Comparison of ENCODE assay signal across 8 cellular contexts in the genomic region with DNA sequence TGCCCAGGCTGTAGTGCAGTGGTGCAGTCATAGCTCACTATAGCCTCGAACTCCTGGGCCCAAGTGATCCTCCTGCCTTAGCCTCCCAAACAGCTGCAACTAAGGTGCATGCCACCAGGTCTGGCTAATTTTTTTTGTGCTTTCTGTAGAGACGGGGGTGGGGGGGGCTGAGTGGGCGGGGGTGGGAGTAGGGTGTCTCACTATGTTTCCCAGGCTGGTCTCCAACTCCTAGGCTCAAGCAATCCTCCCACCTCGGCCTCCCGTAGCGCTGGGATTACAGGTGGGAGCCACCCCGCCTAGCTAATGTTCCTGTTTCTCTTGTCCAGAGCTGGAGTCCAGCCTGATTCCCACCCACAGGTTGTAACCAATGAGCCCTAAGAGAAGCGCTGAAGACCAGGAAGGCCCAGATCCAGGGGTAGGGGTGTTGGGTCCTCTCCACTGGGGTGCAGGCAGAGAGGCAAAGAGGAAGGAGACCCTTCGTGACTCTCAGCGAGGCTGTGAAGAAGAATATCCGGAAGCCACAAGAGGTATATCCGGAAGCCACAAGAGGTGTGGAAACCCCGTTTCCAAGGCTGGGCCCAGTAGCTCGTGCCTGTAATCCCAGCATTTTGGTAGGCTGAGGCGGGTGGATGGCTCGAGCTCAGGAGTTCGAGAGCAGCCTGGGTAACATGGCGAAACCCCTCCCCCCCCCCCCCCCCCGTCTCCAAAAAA. TPM values are rescaled to one million over a fixed set of nuclear protein-coding genes. Genes with fewer than 3 reads are reported as not detected.
DNase-seq lines count a peak whose midpoint lies in the region; ATAC-seq and TF ChIP-seq lines count a peak whose summit lies in the region.

No MANE protein-coding gene starts in this region.

- no peak overlapping the region for H4K91ac ChIP-seq in H9 (ENCODE audit: insufficient read length, low read depth, low read length)

- H3K18ac ChIP-seq in H9 (ENCODE audit: insufficient read length, low read depth, low read length) = peak overlapping the region; percentile 97

- H3K4me3 ChIP-seq in PC-9 (peak overlapping the region; percentile 48), right cardiac atrium (ENCODE audit: low read length) (peak overlapping the region; percentile 23)

- DNase-seq in H9 = no peak
- peak; percentile 47 to 53 for DNase-seq in PC-9
- peak; percentile 35 for DNase-seq in activated gamma-delta T cell treated with anti-CD3 and anti-CD28 coated beads, Interleukin-2, amount 50 U/mL, for 16 hours (ENCODE audit: low read depth)
- DNase-seq in right cardiac atrium = peak in 2 of 3 donors; percentile 50 to 53
- DNase-seq in stimulated activated CD4-positive, alpha-beta T cell treated with anti-CD3 and anti-CD28 coated beads, Interleukin-12 subunit alpha, Interleukin-12 subunit beta, amount 100 ng/mL, for 4 hours = peak; percentile 16
- DNase-seq in NCI-H2171 (lab: John Stamatoyannopoulos, UW) = no peak
- no peak for DNase-seq in NCI-H345 (lab: John Stamatoyannopoulos, UW)

- H3K14ac ChIP-seq in H9 (ENCODE audit: insufficient read depth, low read length) = peak overlapping the region; percentile 96; the same call in 1 of the 2 replicates

- no peak overlapping the region for H4K5ac ChIP-seq in H9 (ENCODE audit: insufficient read length, low read depth, low read length)

- H2BK20ac ChIP-seq in H9 (ENCODE audit: low read depth, low read length, poor library complexity, severe bottlenecking) = no peak overlapping the region

- WGBS in H9 (ENCODE audit: extremely low coverage, insufficient read length, low lambda C conversion rate) = no CpG with 5 or more reads among the region's 19 CpGs
- 58% methylated on average over 19 of the region's 19 CpGs for WGBS in right cardiac atrium

- H2AFZ ChIP-seq in H9 (ENCODE audit: low read length) (no peak overlapping the region), PC-9 (peak overlapping the region; percentile 77)

- H3K27me3 ChIP-seq in H9 (ENCODE audit: insufficient read depth, low read length) (no peaks in the 10 kb centered on the region), PC-9 (ENCODE audit: insufficient read depth, low read depth) (no peaks in the 10 kb centered on the region), right cardiac atrium (ENCODE audit: control insufficient read depth, insufficient read depth) (no peaks in the 10 kb centered on the region)

- H3K9me3 ChIP-seq in H9 (ENCODE audit: control insufficient read depth, low read depth, low read length) (no peaks in the 10 kb centered on the region), PC-9 (ENCODE audit: insufficient read depth, low read depth) (no peaks in the 10 kb centered on the region), right cardiac atrium (ENCODE audit: control insufficient read depth, low read length) (no peaks in the 10 kb centered on the region)

- no peak overlapping the region for H3K4ac ChIP-seq in H9 (ENCODE audit: low read depth, low read length)

- no peak overlapping the region for H2BK5ac ChIP-seq in H9 (ENCODE audit: insufficient read length, low read length)

- H3K4me3 Mint-ChIP-seq in H9 = peak overlapping the region; percentile 62 to 75

- H4K20me1 ChIP-seq in H9 (ENCODE audit: control insufficient read depth, insufficient read depth, insufficient read length) (no peaks in the 10 kb centered on the region), PC-9 (ENCODE audit: insufficient read depth) (no peaks in the 10 kb centered on the region; the same call in 1 of the 2 replicates)

- TF ChIP-seq CTCF in H9 (conservative IDR thresholded peaks at IDR 0.05) = no peak
- TF ChIP-seq CTCF in PC-9 (conservative IDR thresholded peaks at IDR 0.05) = no peak

- H3T11ph ChIP-seq in H9 (ENCODE audit: low read length) = no peak overlapping the region

- no peaks in the 10 kb centered on the region for H3K9me2 ChIP-seq in PC-9 (ENCODE audit: insufficient read depth)

- H2BK120ac ChIP-seq in H9 (ENCODE audit: low read depth, low read length, poor library complexity, severe bottlenecking) = no peak overlapping the region

- H3F3A ChIP-seq in PC-9 (ENCODE audit: insufficient read depth, low read depth) = peaks cover 27% of the 10 kb centered on the region

- no peak overlapping the region for H3K56ac ChIP-seq in H9 (ENCODE audit: insufficient read length, low read depth, low read length)

- H3K9me3 Mint-ChIP-seq in H9 = no peaks in the 10 kb centered on the region

- no peak overlapping the region for H2AK5ac ChIP-seq in H9 (ENCODE audit: insufficient read length, low read length)

- H3K4me2 ChIP-seq in H9 (ENCODE audit: insufficient read depth, insufficient read length, low read length) (peak overlapping the region; percentile 59), PC-9 (peak overlapping the region; percentile 81)

- H3K79me2 ChIP-seq in H9 (ENCODE audit: insufficient read depth, low read length) (no peaks in the 10 kb centered on the region), PC-9 (ENCODE audit: low read depth) (0 out of 2 replicates have a peak, but pooled peaks cover 5% of the 10 kb centered on the region)

- intact Hi-C loops in PC-9 (cut with micrococcal nuclease; ENCODE audit: unreplicated experiment) = loop anchor here (1.0 kb wide), 1 partner anchor 9 kb away; no protein-coding TSS in a partner anchor
- intact Hi-C loops in right cardiac atrium (cut with DNase I) = no loop called here

- H3K27ac Mint-ChIP-seq in H9 = peak overlapping the region; percentile 49 to 96 (median 72); a peak in 4 of 7 replicates

- H3K9ac ChIP-seq in H9 (ENCODE audit: extremely low read depth, insufficient read length, low read length) = peak overlapping the region; percentile 76

- POLR2A ChIA-PET in PC-9 (lab: Charles Lee; ENCODE audit: unreplicated experiment) = interaction anchor here (0.5 to 1.2 kb wide), 6 partner anchors 9 to 921 kb away, joined by 3 to 11 read pairs (median 6); no protein-coding TSS in a partner anchor

- H3K23ac ChIP-seq in H9 (ENCODE audit: insufficient read length, low read depth, low read length) = no peak overlapping the region

- H3K4me1 Mint-ChIP-seq in H9 = peaks cover 6 to 8% of the 10 kb centered on the region in 2 experiments

- peaks cover 4 to 24% (median 12%) of the 10 kb centered on the region in 3 experiments; a peak in 5 of 7 replicates for H3K36me3 Mint-ChIP-seq in H9 (ENCODE audit: insufficient read depth in 1 of 3, low read depth in 3 of 3)

- BruUV-seq in PC-9 (replicated peaks; lab: Mats Ljungman, UMichigan) = TSS peak; percentile 99

- ATAC-seq in right cardiac atrium (no peak), HG03196 (IDR thresholded peaks at IDR 0.05; ENCODE audit: unreplicated experiment) (no peak)

- H3K27ac ChIP-seq in H9 (ENCODE audit: insufficient read length, low read depth, low read length) = no peak overlapping the region
- H3K27ac ChIP-seq in PC-9 = peak overlapping the region; percentile 69
- peak overlapping the region; percentile 1 for H3K27ac ChIP-seq in right cardiac atrium (ENCODE audit: low read length)

- H3K36me3 ChIP-seq in PC-9 (ENCODE audit: low read depth) = no peaks in the 10 kb centered on the region

- H3K23me2 ChIP-seq in H9 (ENCODE audit: insufficient read length, low read depth, low read length, poor library complexity, severe bottlenecking) = peaks cover 7% of the 10 kb centered on the region

- CTCF ChIA-PET in PC-9 (lab: Charles Lee) = interaction anchor here (0.6 to 1.2 kb wide), 2 partner anchors 8 to 182 kb away, joined by 3 read pairs; no protein-coding TSS in a partner anchor

- H3K79me1 ChIP-seq in H9 (ENCODE audit: insufficient read depth, low read depth, low read length, poor library complexity, severe bottlenecking) = no peaks in the 10 kb centered on the region

- no peak overlapping the region for H2BK15ac ChIP-seq in H9 (ENCODE audit: low read depth, low read length)

- H3K4me1 ChIP-seq in H9 (ENCODE audit: insufficient read depth, low read length) = no peaks in the 10 kb centered on the region; the same call in 1 of the 2 replicates
- 0 out of 2 replicates have a peak, but pooled peaks cover 9% of the 10 kb centered on the region for H3K4me1 ChIP-seq in PC-9 (replicated peaks; ENCODE audit: insufficient read depth)
- peaks cover 4% of the 10 kb centered on the region for H3K4me1 ChIP-seq in right cardiac atrium (ENCODE audit: control insufficient read depth, insufficient read depth, low read length)

- no peak overlapping the region for H2BK12ac ChIP-seq in H9 (ENCODE audit: insufficient read length, low read depth, low read length)

- H4K8ac ChIP-seq in H9 (replicated peaks; ENCODE audit: insufficient read length, low read depth, low read length) = no peak overlapping the region

- H3K27me3 Mint-ChIP-seq in H9 (ENCODE audit: low read depth) = no peaks in the 10 kb centered on the region

RNA-seq across cellular contexts. Expression of gene BBLN, which starts 0.8 kb away (rescaled TPM):
- total RNA-seq in H9 (2021) (72.5 and 74.9 TPM in 2 replicates), PC-9 (2021) (154 and 213 TPM in 2 replicates), right cardiac atrium (10 to 100 TPM; 41.6 to 58.0 (median 49.1) TPM)
- polyA plus RNA-seq in right cardiac atrium = 138 TPM

RNA-seq across cellular contexts. Expression of gene LCN2, which starts 10.0 kb away (rescaled TPM):
- total RNA-seq in H9 (2021) (not detected in 2 replicates), PC-9 (2021) (430 and 537 TPM in 2 replicates), right cardiac atrium (not detected)
- 0.16 TPM for polyA plus RNA-seq in right cardiac atrium

RNA-seq across cellular contexts. Expression of gene PTGES2, which starts 31.7 kb away (rescaled TPM):
- 60.4 and 63.9 TPM in 2 replicates for total RNA-seq in H9 (2021)
- total RNA-seq in PC-9 (2021) = 95.2 and 124 TPM in 2 replicates
- 100 to 1,000 TPM; 122 to 128 (median 126) TPM for total RNA-seq in right cardiac atrium
- polyA plus RNA-seq in right cardiac atrium = 162 TPM

RNA-seq across cellular contexts. Expression of gene CIZ1, which starts 32.1 kb away (rescaled TPM):
- total RNA-seq in H9 (2021) = 101 and 104 TPM in 2 replicates
- 164 and 213 TPM in 2 replicates for total RNA-seq in PC-9 (2021)
- total RNA-seq in right cardiac atrium = 10 to 100 TPM; 75.9 to 81.5 (median 81.0) TPM
- 39.0 TPM for polyA plus RNA-seq in right cardiac atrium

RNA-seq across cellular contexts. Expression of gene DNM1, which starts 44.0 kb away (rescaled TPM):
- total RNA-seq in H9 (2021) (54.3 and 58.0 TPM in 2 replicates), PC-9 (2021) (134 and 148 TPM in 2 replicates), right cardiac atrium (1 to 10 TPM; 4.4 to 7.4 (median 5.8) TPM)
- polyA plus RNA-seq in right cardiac atrium = 6.0 TPM

Comparison
In these comparisons a context has a peak if more than half of its experiments do, and no peak if none do; other contexts are left out.
1. DNase-seq: peak in PC-9 (2 of 2), activated gamma-delta T cell treated with anti-CD3 and anti-CD28 coated beads, Interleukin-2, amount 50 U/mL, for 16 hours (single experiment), right cardiac atrium (2 of 3) and stimulated activated CD4-positive, alpha-beta T cell treated with anti-CD3 and anti-CD28 coated beads, Interleukin-12 subunit alpha, Interleukin-12 subunit beta, amount 100 ng/mL, for 4 hours (single experiment); none in H9 (single experiment), NCI-H2171 (single experiment) and NCI-H345 (single experiment).
2. RNA of gene LCN2, which starts 10.0 kb away (total RNA-seq): 430 to 537 TPM in PC-9; not detected in H9 and not detected in right cardiac atrium; every median in the first group is over 100 times any median in the second.